In the genomic region with DNA sequence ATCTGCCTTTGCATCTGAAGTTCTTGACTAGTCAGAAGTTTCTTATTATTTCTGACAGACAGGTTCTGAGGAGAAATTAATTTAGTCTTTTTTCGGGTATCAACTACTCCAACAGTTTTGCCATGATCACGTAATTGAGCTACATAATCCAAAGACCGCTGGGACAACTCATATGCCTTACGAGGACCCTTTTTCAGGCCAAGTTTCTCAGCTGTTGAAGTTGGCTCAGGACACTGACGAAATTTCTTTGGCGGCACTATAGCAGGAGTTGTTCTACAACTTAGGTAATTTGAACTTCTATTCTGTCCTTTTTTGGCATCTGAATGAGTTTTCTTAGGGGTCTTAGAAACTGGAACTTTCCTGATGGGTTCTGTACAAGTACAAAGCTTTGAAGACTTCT, we compare ENCODE assay signal across 20 cellular contexts.
"Had no signal": no experiment of that assay in that cellular context is flagged by ENCODE, and none has a peak within 500 bp of the region (broad histone marks: within the 10 kb centered on the region; RNA-seq: fewer than 3 reads in every experiment).

No MANE protein-coding gene starts in this region.

- H3K4me3 Mint-ChIP-seq: type B pancreatic cell had no signal

- H3K27ac ChIP-seq: dorsolateral prefrontal cortex, pancreas, right lobe of liver, skin epidermis, uterus had no signal

- DNase-seq: cortex of kidney; dorsolateral prefrontal cortex; effector CD8-positive, alpha-beta T cell; islet precursor cell; mammary epithelial cell; mucosa of descending colon; naive thymus-derived CD8-positive, alpha-beta T cell; occipital lobe; pancreas; retina; right lobe of liver; stimulated activated CD4-positive, alpha-beta T cell treated with anti-CD3 and anti-CD28 coated beads, Interleukin-2, amount 100 ng/mL, for 24 hours; stimulated activated CD4-positive, alpha-beta T cell treated with anti-CD3 and anti-CD28 coated beads, Interleukin-4, amount 100 ng/mL, for 4 hours; stimulated activated naive CD4-positive, alpha-beta T cell; uterus had no signal

- H3K4me1 ChIP-seq: pancreas, right lobe of liver, uterus had no signal

- H3K36me3 ChIP-seq: uterus had no signal

- ATAC-seq: esophagus mucosa; left lobe of liver; mucosa of descending colon; naive thymus-derived CD8-positive, alpha-beta T cell; pancreas; right lobe of liver had no signal

- H3K4me3 ChIP-seq: dorsolateral prefrontal cortex, mucosa of descending colon, pancreas, right lobe of liver, skin epidermis, uterus had no signal

- H3K27ac Mint-ChIP-seq: progenitor cell of endocrine pancreas, type B pancreatic cell had no signal

- H3K27me3 Mint-ChIP-seq: naive thymus-derived CD8-positive, alpha-beta T cell; progenitor cell of endocrine pancreas; type B pancreatic cell had no signal

- H3K9me3 Mint-ChIP-seq: type B pancreatic cell had no signal

- H3K9me3 ChIP-seq: mucosa of descending colon, pancreas, right lobe of liver, uterus had no signal

- H3K27me3 ChIP-seq: dorsolateral prefrontal cortex, pancreas, right lobe of liver, uterus had no signal
